ENCODE assay signal across 1 cellular context in genomic region chr7:149843566-149843965, GRCh38.
TF ChIP-seq lines count a peak whose summit lies in the region.

No MANE protein-coding gene starts in this region.

TF ChIP-seq in K562, 482 proteins besides CTCF, POLR2A, EP300 and RAD21:
- TF ChIP-seq ZBTB11 (CRISPR knock-in tag; IDR thresholded peaks at IDR 0.05) (peak in 2 of 3 experiments; percentile 49 to 90; a peak in 3 of 6 replicates), UBTF (IDR thresholded peaks at IDR 0.05; ENCODE audit: borderline replicate concordance in 1 of 2, low read depth in 2 of 2, low read length in 2 of 2) (0 out of 4 replicates have a peak, but pooled peaks of 1 of the 2 experiments have one; percentile 31), SMARCE1 (IDR thresholded peaks at IDR 0.05) (no peak), TFAP4 (CRISPR knock-in tag; IDR thresholded peaks at IDR 0.05; ENCODE audit: borderline replicate concordance) (peak; percentile 62), VEZF1 (CRISPR knock-in tag; IDR thresholded peaks at IDR 0.05) (peak; percentile 55; the same call in 1 of the 2 replicates), CBX2 (IDR thresholded peaks at IDR 0.05; ENCODE audit: insufficient read depth, low read length, poor library complexity, severe bottlenecking) (no peak), ID3 (CRISPR knock-in tag; IDR thresholded peaks at IDR 0.05) (no peak), ID3 (tag; IDR thresholded peaks at IDR 0.05) (0 out of 2 replicates have a peak, but pooled peaks have one; percentile 29), GABPA (tag; conservative IDR thresholded peaks at IDR 0.05; ENCODE audit: low read depth) (peak; percentile 50)
